ENCODE assay signal across 8 cellular contexts in genomic region chr1:173476664-173477285, GRCh38.
DNase-seq lines count a peak whose midpoint lies in the region; ATAC-seq and TF ChIP-seq lines count a peak whose summit lies in the region.

No MANE protein-coding gene starts in this region.

- TF ChIP-seq POLR2A in GM19099 (IDR thresholded peaks at IDR 0.05; ENCODE audit: extremely low read depth, insufficient read length, low read depth), result peak; percentile 70

- DNase-seq in Ammon's horn (ENCODE audit: low spot score) (peak; percentile 98), NCI-H446 (lab: John Stamatoyannopoulos, UW) (peak; percentile 77 to 95), cerebellar nuclear complex (lab: John Stamatoyannopoulos, UW) (peak; percentile 48 to 74), kidney glomerular epithelial cell (lab: John Stamatoyannopoulos, UW) (peak; percentile 79)
- DNase-seq in stimulated activated CD4-positive, alpha-beta T cell treated with anti-CD3 and anti-CD28 coated beads, Interleukin-15, amount 100 ng/mL, for 48 hours (ENCODE audit: low read depth in 2 of 2), result peak; percentile 69 to 77

- ATAC-seq in HG03354 (IDR thresholded peaks at IDR 0.05; ENCODE audit: poor library complexity, severe bottlenecking, unreplicated experiment), result peak; percentile 95
- peak; percentile 79 to 82 for ATAC-seq in activated CD4-positive, CD25-positive, alpha-beta regulatory T cell treated with anti-CD3 and anti-CD28 coated beads, Interleukin-2, amount 50 U/mL, for 24 hours

Comparison
In these comparisons a context has a peak if more than half of its experiments do, and no peak if none do; other contexts are left out.
1. Peak in every context shown above with its lines: DNase-seq and ATAC-seq.